In the genomic region with DNA sequence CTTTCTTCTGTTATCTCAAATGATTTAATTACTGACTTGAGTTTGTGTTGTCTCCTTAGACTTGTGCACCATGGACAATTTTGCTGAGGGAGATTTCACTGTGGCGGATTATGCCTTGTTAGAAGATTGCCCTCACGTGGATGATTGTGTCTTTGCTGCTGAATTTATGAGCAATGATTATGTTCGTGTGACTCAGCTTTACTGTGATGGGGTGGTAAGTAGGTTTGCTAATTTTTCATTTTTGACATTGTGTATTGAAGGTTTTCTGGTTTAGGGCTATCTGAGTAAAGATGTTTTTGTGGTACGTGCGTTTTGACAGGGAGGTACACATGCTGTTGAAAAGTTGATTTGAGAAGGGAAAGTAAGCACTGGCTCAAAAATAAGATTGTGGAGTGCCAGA, we compare ENCODE assay signal across 9 cellular contexts. TPM values are rescaled to one million over a fixed set of nuclear protein-coding genes. Genes with fewer than 3 reads are reported as not detected.
DNase-seq lines count a peak whose midpoint lies in the region; ATAC-seq lines count a peak whose summit lies in the region.
"Had no signal": no experiment of that assay in that cellular context is flagged by ENCODE, and none has a peak within 500 bp of the region (broad histone marks: within the 10 kb centered on the region; RNA-seq: fewer than 3 reads in every experiment).

No MANE protein-coding gene starts in this region.

- no peak overlapping the region for H3K4me3 Mint-ChIP-seq in stimulated activated naive CD8-positive, alpha-beta T cell treated with anti-CD3 and anti-CD28 coated beads, Interleukin-15, amount 100 ng/mL, for 72 hours

- H3K4me1 Mint-ChIP-seq in stimulated activated naive CD8-positive, alpha-beta T cell treated with anti-CD3 and anti-CD28 coated beads, Interleukin-15, amount 100 ng/mL, for 72 hours, result peaks cover 8% of the 10 kb centered on the region

- H3K9me3 Mint-ChIP-seq in stimulated activated naive CD8-positive, alpha-beta T cell treated with anti-CD3 and anti-CD28 coated beads, Interleukin-15, amount 100 ng/mL, for 72 hours, result no peaks in the 10 kb centered on the region

- ATAC-seq in HG03097 (IDR thresholded peaks at IDR 0.05; ENCODE audit: low FRiP score, unreplicated experiment) (no peak), GM19035 (IDR thresholded peaks at IDR 0.05; ENCODE audit: unreplicated experiment) (no peak)
- ATAC-seq in stimulated activated naive CD8-positive, alpha-beta T cell treated with anti-CD3 and anti-CD28 coated beads, Interleukin-15, amount 100 ng/mL, for 72 hours, result no peak

- no peaks in the 10 kb centered on the region for H3K27me3 Mint-ChIP-seq in stimulated activated naive CD8-positive, alpha-beta T cell treated with anti-CD3 and anti-CD28 coated beads, Interleukin-15, amount 100 ng/mL, for 72 hours

- DNase-seq in Ammon's horn (ENCODE audit: low spot score), result peak; percentile 75
- DNase-seq in HT1080 (ENCODE audit: low read depth), result peak; percentile 64
- peak; percentile 75 for DNase-seq in amniotic epithelial cell (ENCODE audit: low read depth)
- DNase-seq in left kidney (ENCODE audit: low read depth, low spot score), result peak; percentile 32
- DNase-seq in NCI-H2029 treated with DMSO at 0.1 percent for 48 hours (lab: John Stamatoyannopoulos, UW), result no peak
- DNase-seq in stimulated activated naive CD8-positive, alpha-beta T cell treated with anti-CD3 and anti-CD28 coated beads, Interleukin-15, amount 100 ng/mL, for 72 hours, result no peak
- DNase-seq: SJCRH30 had no signal

- H3K27ac Mint-ChIP-seq in stimulated activated naive CD8-positive, alpha-beta T cell treated with anti-CD3 and anti-CD28 coated beads, Interleukin-15, amount 100 ng/mL, for 72 hours, result no peak overlapping the region

RNA-seq across cellular contexts. Expression of gene TTC3, which starts 14.1 kb away (rescaled TPM):
- total RNA-seq in HT1080 (2014; rRNA removed; shearing (Covaris generic)), result 65.3 and 68.8 TPM in 2 replicates
- polyA plus RNA-seq in HT1080 (2015; cell fraction: cytosol; rRNA removed), result 44.0 and 65.4 TPM in 2 replicates
- 44.3 and 54.0 TPM in 2 replicates for polyA plus RNA-seq in HT1080 (2015; cell fraction: nucleus; rRNA removed)

RNA-seq across cellular contexts. Expression of gene PIGP, which starts 14.3 kb away (rescaled TPM):
- 18.1 and 27.9 TPM in 2 replicates for total RNA-seq in HT1080 (2014; rRNA removed; shearing (Covaris generic))
- polyA plus RNA-seq in HT1080 (2015; cell fraction: cytosol; rRNA removed), result 38.9 and 47.7 TPM in 2 replicates
- 20.7 and 28.7 TPM in 2 replicates for polyA plus RNA-seq in HT1080 (2015; cell fraction: nucleus; rRNA removed)

Comparison
In these comparisons a context has a peak if more than half of its experiments do, and no peak if none do; other contexts are left out.
1. DNase-seq: peak in Ammon's horn (single experiment), HT1080 (single experiment), amniotic epithelial cell (single experiment) and left kidney (single experiment); none in NCI-H2029 treated with DMSO at 0.1 percent for 48 hours (single experiment) and stimulated activated naive CD8-positive, alpha-beta T cell treated with anti-CD3 and anti-CD28 coated beads, Interleukin-15, amount 100 ng/mL, for 72 hours (0 of 2).